In the genomic region with DNA sequence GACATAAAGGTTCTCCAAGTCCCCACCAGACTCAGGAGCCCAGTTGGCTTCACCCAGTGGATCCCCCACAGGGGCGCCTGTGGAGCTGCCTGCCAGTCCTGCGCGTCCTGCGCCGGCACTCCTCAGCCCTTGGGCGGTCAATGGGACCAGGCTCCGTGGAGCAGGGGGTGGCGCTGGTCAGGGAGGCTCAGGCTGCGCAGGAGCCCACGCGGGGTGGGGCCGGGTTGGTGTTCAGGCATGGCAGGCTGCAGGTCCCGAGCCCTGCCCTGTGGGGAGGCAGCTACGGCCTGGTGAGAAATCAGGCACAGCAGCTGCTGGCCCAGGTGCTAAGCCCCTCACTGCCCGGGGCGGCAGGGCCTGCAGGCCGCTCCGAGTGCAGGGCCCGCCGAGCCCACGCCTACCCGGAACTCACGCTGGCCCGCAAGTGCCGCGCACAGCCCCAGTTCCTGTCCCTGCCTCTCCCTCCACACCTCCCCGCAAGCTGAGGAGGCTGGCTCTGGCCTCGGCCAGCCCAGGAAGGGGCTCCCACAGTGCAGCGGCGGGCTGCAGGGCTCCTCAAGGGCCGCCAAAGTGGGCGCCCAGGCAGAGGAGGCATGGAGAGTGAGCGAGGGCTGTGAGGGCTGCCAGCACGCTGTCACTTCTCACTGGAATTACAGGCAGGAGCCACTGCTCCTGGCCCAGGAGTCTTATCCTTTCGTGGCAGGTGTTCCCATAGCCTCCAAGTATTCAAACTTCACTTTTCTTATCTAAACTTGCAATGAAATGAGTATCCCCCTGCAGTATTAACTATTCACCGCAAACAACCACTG, we compare ENCODE assay signal across 1 cellular context.
TF ChIP-seq lines count a peak whose summit lies in the region.

No MANE protein-coding gene starts in this region.

TF ChIP-seq in HepG2, 621 proteins besides CTCF, POLR2A, EP300 and RAD21:
- TF ChIP-seq TAF15 (IDR thresholded peaks at IDR 0.05; ENCODE audit: low read depth, low read length, poor library complexity, severe bottlenecking) (no peak), ZNF44 (CRISPR knock-in tag; IDR thresholded peaks at IDR 0.05) (no peak), HNF4G (IDR thresholded peaks at IDR 0.05; ENCODE audit: borderline replicate concordance, low read depth, low read length) (0 out of 2 replicates have a peak, but pooled peaks have one; percentile 5), HNF4G (CRISPR knock-in tag; IDR thresholded peaks at IDR 0.05; ENCODE audit: borderline replicate concordance, low read depth) (no peak)
